ENCODE assay signal across 11 cellular contexts in genomic region chr12:100986595-100987547, GRCh38.
DNase-seq lines count a peak whose midpoint lies in the region; ATAC-seq and TF ChIP-seq lines count a peak whose summit lies in the region.
"Had no signal": no experiment of that assay in that cellular context is flagged by ENCODE, and none has a peak within 500 bp of the region (broad histone marks: within the 10 kb centered on the region; RNA-seq: fewer than 3 reads in every experiment).

No MANE protein-coding gene starts in this region.

- no peak for TF ChIP-seq CTCF in hepatocyte (IDR thresholded peaks at IDR 0.05; ENCODE audit: poor library complexity)

- no peak overlapping the region for H2AFZ ChIP-seq in hepatocyte

- ATAC-seq in GM18502 (IDR thresholded peaks at IDR 0.05; ENCODE audit: poor library complexity, unreplicated experiment) = no peak

- no peaks in the 10 kb centered on the region for H3K9me3 ChIP-seq in SK-N-MC (ENCODE audit: low read depth, low read length)
- H3K9me3 ChIP-seq in hepatocyte (ENCODE audit: low read depth) = no peaks in the 10 kb centered on the region
- H3K9me3 ChIP-seq in skeletal muscle satellite cell (replicated peaks; ENCODE audit: low read length) = no peaks in the 10 kb centered on the region
- H3K9me3 ChIP-seq: body of pancreas, thoracic aorta had no signal

- WGBS in hepatocyte (ENCODE audit: low lambda C conversion rate, missing lambda C conversion rate) = 60% methylated on average over 8 of the region's 8 CpGs

- H3K36me3 ChIP-seq in SK-N-MC (ENCODE audit: insufficient read depth, low read length) (no peaks in the 10 kb centered on the region), hepatocyte (replicated peaks; ENCODE audit: insufficient read depth, low read depth) (no peaks in the 10 kb centered on the region), skeletal muscle satellite cell (ENCODE audit: insufficient read depth, low read length) (no peaks in the 10 kb centered on the region)
- H3K36me3 ChIP-seq: thoracic aorta had no signal

- H3K27me3 ChIP-seq in hepatocyte = no peaks in the 10 kb centered on the region
- H3K27me3 ChIP-seq in skeletal muscle satellite cell (ENCODE audit: control insufficient read depth, insufficient read depth, low read length) = no peaks in the 10 kb centered on the region
- H3K27me3 ChIP-seq: body of pancreas had no signal

- H3K4me3 ChIP-seq in SK-N-MC (peak overlapping the region; percentile 60), hepatocyte (no peak overlapping the region), skeletal muscle satellite cell (ENCODE audit: low read length) (peak overlapping the region; percentile 6)
- H3K4me3 ChIP-seq: body of pancreas, GM12878, thoracic aorta had no signal

- H3K9ac ChIP-seq in SK-N-MC (ENCODE audit: insufficient read length) (no peak overlapping the region), skeletal muscle satellite cell (ENCODE audit: low read depth, low read length) (no peak overlapping the region)

- H3K27ac ChIP-seq in SK-N-MC (peak overlapping the region; percentile 45; the same call in 1 of the 2 replicates), hepatocyte (peak overlapping the region; percentile 44)
- H3K27ac ChIP-seq: body of pancreas had no signal

- peak overlapping the region; percentile 40 for H3K4me2 ChIP-seq in hepatocyte
- peak overlapping the region; percentile 67 for H3K4me2 ChIP-seq in skeletal muscle satellite cell (ENCODE audit: low read length)

- DNase-seq in GM04503 (ENCODE audit: low read depth) (peak; percentile 90), SK-N-MC (ENCODE audit: low read depth, low spot score) (no peak), hepatocyte (ENCODE audit: low spot score) (no peak), posterior cingulate gyrus (no peak), NCI-H2227 (lab: John Stamatoyannopoulos, UW; ENCODE audit: unreplicated experiment) (no peak)
- DNase-seq: activated CD4-positive, CD25-positive, alpha-beta regulatory T cell treated with anti-CD3 and anti-CD28 coated beads, Interleukin-2, amount 50 U/mL, for 72 hours had no signal

- H3K9me2 ChIP-seq in hepatocyte (replicated peaks; ENCODE audit: insufficient read depth) = no peaks in the 10 kb centered on the region

- H4K20me1 ChIP-seq in hepatocyte (ENCODE audit: insufficient read depth, poor library complexity, severe bottlenecking) = no peaks in the 10 kb centered on the region

- intact Hi-C loops in posterior cingulate gyrus (cut with DNase I) = no loop called here

- no peaks in the 10 kb centered on the region for H3K79me2 ChIP-seq in hepatocyte

- H3K4me1 ChIP-seq in hepatocyte (ENCODE audit: insufficient read depth) (peaks cover 24% of the 10 kb centered on the region), skeletal muscle satellite cell (ENCODE audit: control insufficient read depth, insufficient read depth, low read length) (peaks cover 23% of the 10 kb centered on the region)
